8 cellular contexts compared by ENCODE assay signal in genomic region chr2:31812051-31812798, GRCh38.
A peak's percentile ranks its signal among the peaks of the same experiment; 100 is the strongest.
DNase-seq lines count a peak whose midpoint lies in the region; ATAC-seq lines count a peak whose summit lies in the region.

No MANE protein-coding gene starts in this region.

- no peaks in the 10 kb centered on the region for H3K36me3 Mint-ChIP-seq in T-helper 17 cell (ENCODE audit: low read depth)

- peak overlapping the region; percentile 60 for H3K4me3 Mint-ChIP-seq in T-helper 17 cell

- DNase-seq in DMS53 treated with DMSO at 0.1 percent for 48 hours (lab: John Stamatoyannopoulos, UW; ENCODE audit: unreplicated experiment), result peak; percentile 10
- no peak for DNase-seq in T-helper 17 cell
- DNase-seq in left lobe of liver (ENCODE audit: low spot score), result peak; percentile 58
- no peak for DNase-seq in NK-92 (lab: John Stamatoyannopoulos, UW; ENCODE audit: unreplicated experiment)
- DNase-seq in SW480 (ENCODE audit: low spot score), result no peak
- no peak for DNase-seq in dedifferentiated amniotic fluid mesenchymal stem cell (ENCODE audit: extremely low spot score)

- H3K4me1 Mint-ChIP-seq in T-helper 17 cell, result peaks cover 12% of the 10 kb centered on the region

- peak overlapping the region; percentile 87 for H3K27ac Mint-ChIP-seq in T-helper 17 cell

- H3K9me3 ChIP-seq in T-helper 17 cell (ENCODE audit: control insufficient read depth, low read length, poor library complexity, severe bottlenecking), result no peaks in the 10 kb centered on the region

- no peaks in the 10 kb centered on the region for H3K27me3 Mint-ChIP-seq in T-helper 17 cell

- peak; percentile 99 for ATAC-seq in GM19395 (IDR thresholded peaks at IDR 0.05; ENCODE audit: unreplicated experiment)
- ATAC-seq in HG03342 (IDR thresholded peaks at IDR 0.05; ENCODE audit: unreplicated experiment), result peak; percentile 98
- ATAC-seq in T-helper 17 cell, result peak; percentile 68
- peak; percentile 99 for ATAC-seq in left lobe of liver

Comparison
In these comparisons a context has a peak if more than half of its experiments do, and no peak if none do; other contexts are left out.
1. DNase-seq: peak in DMS53 treated with DMSO at 0.1 percent for 48 hours (single experiment) and left lobe of liver (single experiment); none in T-helper 17 cell (0 of 3), NK-92 (single experiment), SW480 (single experiment) and dedifferentiated amniotic fluid mesenchymal stem cell (single experiment).
2. Peak in every context shown above with its lines, with median percentiles within 50 percentile points of each other: ATAC-seq.